In genomic region chr2:152558174-152559091, GRCh38 we compare ENCODE assay signal across 12 cellular contexts.
A peak's percentile ranks its signal among the peaks of the same experiment; 100 is the strongest.
DNase-seq lines count a peak whose midpoint lies in the region; ATAC-seq, FAIRE-seq and TF ChIP-seq lines count a peak whose summit lies in the region.
"Had no signal": no experiment of that assay in that cellular context is flagged by ENCODE, and none has a peak within 500 bp of the region (broad histone marks: within the 10 kb centered on the region; RNA-seq: fewer than 3 reads in every experiment).

No MANE protein-coding gene starts in this region.

- H2BK5ac ChIP-seq in trophoblast cell (ENCODE audit: low read depth, low read length, poor library complexity) = no peak overlapping the region

- H4K8ac ChIP-seq in trophoblast cell (ENCODE audit: low read depth, low read length) = no peak overlapping the region

- H2BK120ac ChIP-seq in trophoblast cell (ENCODE audit: insufficient read depth, low read length, poor library complexity) = no peak overlapping the region

- H3K27ac ChIP-seq in trophoblast cell (ENCODE audit: low read depth, low read length) = no peak overlapping the region
- H3K27ac ChIP-seq: BLaER1 had no signal

- H2AFZ ChIP-seq in trophoblast cell (ENCODE audit: insufficient read depth, low read length, poor library complexity) = no peak overlapping the region

- no peak overlapping the region for H4K12ac ChIP-seq in trophoblast cell (ENCODE audit: low read depth, low read length)

- H3K23ac ChIP-seq in trophoblast cell (ENCODE audit: low read length) = no peak overlapping the region

- H3K9me3 Mint-ChIP-seq in stimulated activated memory B cell treated with anti-CD40 and anti-IgM and Interleukin-4, amounts not matched to agents 10 μg/mL and 1 μg/mL and 100 μg/mL, for 72 hours = no peaks in the 10 kb centered on the region
- H3K9me3 Mint-ChIP-seq: activated T-helper 1 cell treated with anti-CD3 and anti-CD28 coated beads, Interleukin-12 subunit alpha, Interleukin-12 subunit beta, Interleukin-2, Interleukin-4 antibody, amounts not matched to agents 30 ng/mL and 10 ng/mL and 1 ng/mL, durations not matched to agents 14 hours and 24 hours and 36 hours; memory B cell; T-cell had no signal

- H3K4me2 ChIP-seq in trophoblast cell (ENCODE audit: low read length) = no peak overlapping the region
- H3K4me2 ChIP-seq: BLaER1 had no signal

- ATAC-seq in stimulated activated memory B cell treated with anti-CD40 and anti-IgM and Interleukin-4, amounts not matched to agents 10 μg/mL and 1 μg/mL and 100 μg/mL, for 72 hours = no peak
- ATAC-seq: T-cell had no signal

- peaks cover 14% of the 10 kb centered on the region for H3K4me1 ChIP-seq in HAP-1
- no peaks in the 10 kb centered on the region for H3K4me1 ChIP-seq in trophoblast cell (ENCODE audit: control insufficient read depth in 1 of 2, insufficient read depth in 2 of 2, low read length in 2 of 2)

- no peaks in the 10 kb centered on the region for H3K27me3 Mint-ChIP-seq in stimulated activated memory B cell treated with anti-CD40 and anti-IgM and Interleukin-4, amounts not matched to agents 10 μg/mL and 1 μg/mL and 100 μg/mL, for 72 hours
- H3K27me3 Mint-ChIP-seq: memory B cell had no signal

- H3K18ac ChIP-seq in trophoblast cell (ENCODE audit: low read length) = no peak overlapping the region

- H3K4me3 Mint-ChIP-seq in stimulated activated memory B cell treated with anti-CD40 and anti-IgM and Interleukin-4, amounts not matched to agents 10 μg/mL and 1 μg/mL and 100 μg/mL, for 72 hours = no peak overlapping the region
- H3K4me3 Mint-ChIP-seq: activated T-helper 1 cell treated with anti-CD3 and anti-CD28 coated beads, Interleukin-12 subunit alpha, Interleukin-12 subunit beta, Interleukin-2, Interleukin-4 antibody, amounts not matched to agents 30 ng/mL and 10 ng/mL and 1 ng/mL, durations not matched to agents 14 hours and 24 hours and 36 hours; memory B cell; T-cell had no signal

- H3K9me3 ChIP-seq in HAP-1 (no peaks in the 10 kb centered on the region), trophoblast cell (ENCODE audit: insufficient read depth, low read depth, low read length) (no peaks in the 10 kb centered on the region)
- H3K9me3 ChIP-seq: BLaER1 had no signal

- H3K27me3 ChIP-seq in HAP-1 (ENCODE audit: low read depth) (no peaks in the 10 kb centered on the region), trophoblast cell (ENCODE audit: insufficient read depth, low read length) (no peaks in the 10 kb centered on the region)
- H3K27me3 ChIP-seq: BLaER1 had no signal

- H3K9ac ChIP-seq in trophoblast cell (ENCODE audit: low read length) = no peak overlapping the region
- H3K9ac ChIP-seq: BLaER1 had no signal

- peak; percentile 98 for FAIRE-seq in RCC 7860 (lab: Jason Lieb, UNC)

- H3K4ac ChIP-seq in trophoblast cell (ENCODE audit: low read depth, low read length) = no peak overlapping the region

- H3K4me3 ChIP-seq in AG04449 (ENCODE audit: low read depth, low read length) (no peak overlapping the region), HAP-1 (no peak overlapping the region), trophoblast cell (ENCODE audit: low read depth, low read length) (no peak overlapping the region)
- H3K4me3 ChIP-seq: BLaER1 had no signal

- no peak overlapping the region for H2BK12ac ChIP-seq in trophoblast cell (ENCODE audit: low read length)

- no peaks in the 10 kb centered on the region for H3K79me2 ChIP-seq in trophoblast cell (ENCODE audit: control insufficient read depth, insufficient read depth, low read length, poor library complexity)

- H4K91ac ChIP-seq in trophoblast cell (ENCODE audit: low read depth, low read length) = no peak overlapping the region

- DNase-seq in AG04449 (ENCODE audit: low read depth, low spot score) (peak; percentile 70), HAP-1 (ENCODE audit: low spot score in 2 of 2) (peak; percentile 68 to 72), RCC 7860 (ENCODE audit: low spot score) (peak; percentile 79), germinal center (ENCODE audit: low spot score) (peak; percentile 7), trophoblast cell (no peak), cerebellar cortex (ENCODE audit: low spot score) (no peak)
- DNase-seq in NK-92 treated with Interleukin-12 subunit alpha and Interleukin-12 subunit beta, amount 100 ng/mL, for 24 hours (lab: John Stamatoyannopoulos, UW) = no peak
- DNase-seq: T-cell had no signal

- no peaks in the 10 kb centered on the region for H3K4me1 Mint-ChIP-seq in stimulated activated memory B cell treated with anti-CD40 and anti-IgM and Interleukin-4, amounts not matched to agents 10 μg/mL and 1 μg/mL and 100 μg/mL, for 72 hours
- H3K4me1 Mint-ChIP-seq: memory B cell, T-cell had no signal

- H3K27ac Mint-ChIP-seq in stimulated activated memory B cell treated with anti-CD40 and anti-IgM and Interleukin-4, amounts not matched to agents 10 μg/mL and 1 μg/mL and 100 μg/mL, for 72 hours = no peak overlapping the region
- H3K27ac Mint-ChIP-seq: activated T-helper 1 cell treated with anti-CD3 and anti-CD28 coated beads, Interleukin-12 subunit alpha, Interleukin-12 subunit beta, Interleukin-2, Interleukin-4 antibody, amounts not matched to agents 30 ng/mL and 10 ng/mL and 1 ng/mL, durations not matched to agents 14 hours and 24 hours and 36 hours; memory B cell; T-cell had no signal

- no peaks in the 10 kb centered on the region for H3K36me3 Mint-ChIP-seq in stimulated activated memory B cell treated with anti-CD40 and anti-IgM and Interleukin-4, amounts not matched to agents 10 μg/mL and 1 μg/mL and 100 μg/mL, for 72 hours
- H3K36me3 Mint-ChIP-seq: memory B cell, T-cell had no signal

- H3K14ac ChIP-seq in trophoblast cell (ENCODE audit: low read length) = no peak overlapping the region

- H3K79me1 ChIP-seq in trophoblast cell (ENCODE audit: low read length) = no peaks in the 10 kb centered on the region

- CTCF ChIA-PET in AG04449 (lab: Yijun Ruan, JAX) = interaction anchor here (2.9 to 4.8 kb wide), 2 partner anchors 69 to 77 kb away, joined by 9 to 19 read pairs; no protein-coding TSS in a partner anchor

- no peak for TF ChIP-seq CTCF in AG04449 (IDR thresholded peaks at IDR 0.05; ENCODE audit: insufficient read depth, low read length, missing control alignments)

- in situ Hi-C loops in HAP-1 (cut with MboI; ENCODE audit: low sequenced_read_pairs) = no loop called here

- no peak overlapping the region for H2AK5ac ChIP-seq in trophoblast cell (ENCODE audit: low read length)

- H3K36me3 ChIP-seq in HAP-1 (replicated peaks) (no peaks in the 10 kb centered on the region), trophoblast cell (ENCODE audit: control insufficient read depth in 1 of 2, insufficient read depth in 2 of 2, low read length in 2 of 2) (peaks cover 2 to 7% of the 10 kb centered on the region in 2 experiments)

- POLR2A ChIA-PET in AG04449 (lab: Yijun Ruan, JAX) = interaction anchor here (0.6 kb wide), 1 partner anchor 388 kb away, joined by 3 read pairs; no protein-coding TSS in a partner anchor

- WGBS in trophoblast cell (ENCODE audit: extremely low coverage, insufficient coverage, insufficient read length) = no CpG with 5 or more reads among the region's 7 CpGs

Comparison
In these comparisons a context has a peak if more than half of its experiments do, and no peak if none do; other contexts are left out.
1. DNase-seq: peak in AG04449 (single experiment), HAP-1 (2 of 2), RCC 7860 (single experiment) and germinal center (single experiment); none in trophoblast cell (0 of 2), NK-92 treated with Interleukin-12 subunit alpha and Interleukin-12 subunit beta, amount 100 ng/mL, for 24 hours (single experiment) and cerebellar cortex (single experiment).